Comparison of ENCODE assay signal across 15 cellular contexts in the genomic region with DNA sequence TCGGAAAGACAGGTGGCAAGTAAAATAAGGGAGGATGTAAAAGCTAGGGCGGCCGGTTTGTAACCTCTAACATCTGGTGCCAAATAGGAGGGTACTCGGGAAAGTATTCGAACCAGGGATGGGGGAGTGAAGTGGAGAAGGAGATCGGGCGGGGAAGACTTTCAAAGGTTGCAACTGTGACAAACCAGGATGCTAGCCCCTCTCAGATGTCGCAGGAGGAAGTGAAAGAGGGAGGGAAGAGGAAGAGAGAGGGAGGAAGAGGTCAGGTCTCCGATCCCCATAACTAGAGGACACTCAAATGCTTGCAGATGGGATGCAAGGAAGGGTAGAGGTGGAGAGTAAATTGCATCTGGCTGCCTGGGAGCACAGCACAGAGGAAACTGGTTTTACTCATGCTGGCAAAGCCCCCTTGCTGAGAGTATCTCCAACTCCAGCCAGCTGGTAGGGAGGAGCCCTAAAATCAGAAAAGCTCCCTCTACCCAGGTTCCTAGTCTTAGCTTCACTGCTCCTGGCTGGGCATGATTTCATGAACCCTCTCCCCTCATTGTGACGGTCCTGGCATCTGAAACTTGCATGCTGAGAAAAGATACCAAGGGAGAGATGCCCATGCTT.
"Had no signal": no experiment of that assay in that cellular context is flagged by ENCODE, and none has a peak within 500 bp of the region (broad histone marks: within the 10 kb centered on the region; RNA-seq: fewer than 3 reads in every experiment).

No MANE protein-coding gene starts in this region.

- H3K27ac ChIP-seq: brain microvascular endothelial cell, coronary artery, heart left ventricle, pancreas, sigmoid colon, spleen had no signal

- FAIRE-seq: frontal cortex, pancreas had no signal

- ATAC-seq: heart left ventricle; mucosa of descending colon; naive thymus-derived CD4-positive, alpha-beta T cell; pancreas; stimulated activated naive CD8-positive, alpha-beta T cell treated with anti-CD3 and anti-CD28 coated beads, Interleukin-15, amount 100 ng/mL, for 72 hours had no signal

- H3K4me1 ChIP-seq: pancreas, sigmoid colon, spleen had no signal

- H3K9me3 ChIP-seq: heart left ventricle, mucosa of descending colon, pancreas, sigmoid colon, spleen had no signal

- H3K4me3 ChIP-seq: coronary artery, heart left ventricle, lung, mucosa of descending colon, pancreas, sigmoid colon, spleen had no signal

- H3K27me3 ChIP-seq: brain microvascular endothelial cell, pancreas, sigmoid colon had no signal

- H3K36me3 ChIP-seq: brain microvascular endothelial cell, heart left ventricle, pancreas, sigmoid colon, spleen had no signal

- DNase-seq: activated CD4-positive, alpha-beta T cell treated with anti-CD3 and anti-CD28 coated beads, Interleukin-2, amount 10 ng/mL, durations not matched to agents 7 days and 5 days; activated naive CD8-positive, alpha-beta T cell treated with anti-CD3 and anti-CD28 coated beads, Interleukin-2, amount 10 ng/mL, durations not matched to agents 7 days and 5 days; anterior cingulate cortex; brain microvascular endothelial cell; effector CD4-positive, alpha-beta T cell; heart left ventricle; mucosa of descending colon; naive thymus-derived CD4-positive, alpha-beta T cell; pancreas; sigmoid colon; spleen; stimulated activated naive CD8-positive, alpha-beta T cell treated with anti-CD3 and anti-CD28 coated beads, Interleukin-15, amount 100 ng/mL, for 72 hours had no signal
